In genomic region chr4:7398104-7398423, GRCh38 we compare ENCODE assay signal across 10 cellular contexts. TPM values are rescaled to one million over a fixed set of nuclear protein-coding genes. Genes with fewer than 3 reads are reported as not detected.
DNase-seq lines count a peak whose midpoint lies in the region; ATAC-seq and TF ChIP-seq lines count a peak whose summit lies in the region.
"Had no signal": no experiment of that assay in that cellular context is flagged by ENCODE, and none has a peak within 500 bp of the region (broad histone marks: within the 10 kb centered on the region; RNA-seq: fewer than 3 reads in every experiment).

No MANE protein-coding gene starts in this region.

- no peak overlapping the region for H3K27ac ChIP-seq in endodermal cell (ENCODE audit: low read depth, low read length)

- no peak overlapping the region for H3K4me3 Mint-ChIP-seq in endodermal cell
- H3K4me3 Mint-ChIP-seq: central memory CD8-positive, alpha-beta T cell had no signal

- no peak for TF ChIP-seq CTCF in endodermal cell (conservative IDR thresholded peaks at IDR 0.05)

- peaks cover 12% of the 10 kb centered on the region for H3K4me1 Mint-ChIP-seq in endodermal cell
- H3K4me1 Mint-ChIP-seq: central memory CD8-positive, alpha-beta T cell had no signal

- H3K36me3 Mint-ChIP-seq in endodermal cell (ENCODE audit: low read depth) = no peaks in the 10 kb centered on the region

- 60 to 87% methylated on average over 5 to 6 of the region's 6 CpGs for WGBS in endodermal cell (ENCODE audit: insufficient coverage in 1 of 2, insufficient read length in 1 of 2), 2 experiments

- H3K9me3 ChIP-seq in endodermal cell (ENCODE audit: control insufficient read depth, low read length) = no peaks in the 10 kb centered on the region

- no peak overlapping the region for H3K9ac ChIP-seq in endodermal cell (ENCODE audit: extremely low read depth, low read length, poor library complexity, severe bottlenecking)

- H3K27me3 Mint-ChIP-seq in endodermal cell (ENCODE audit: insufficient read depth) = peaks cover 42% of the 10 kb centered on the region

- no peak for ATAC-seq in HG02610 (IDR thresholded peaks at IDR 0.05; ENCODE audit: unreplicated experiment)

- DNase-seq in Daoy (ENCODE audit: low read depth) = peak; percentile 83
- peak; percentile 90 for DNase-seq in NCI-H510A (lab: John Stamatoyannopoulos, UW)
- peak; percentile 39 for DNase-seq in endodermal cell
- peak; percentile 70 for DNase-seq in retina
- no peak for DNase-seq in stimulated activated CD4-positive, alpha-beta T cell treated with anti-CD3 and anti-CD28 coated beads, Interleukin-4, amount 100 ng/mL, for 24 hours
- DNase-seq in stimulated activated CD8-positive, alpha-beta memory T cell treated with anti-CD3 and anti-CD28 coated beads, Interleukin-4, amount 100 ng/mL, for 48 hours = no peak
- no peak for DNase-seq in amniotic stem cell (lab: John Stamatoyannopoulos, UW)
- DNase-seq: stimulated activated CD4-positive, alpha-beta T cell treated with anti-CD3 and anti-CD28 coated beads, Interleukin-1b, Interleukin-23, amount 100 ng/mL, for 48 hours had no signal

- H3K4me1 ChIP-seq in endodermal cell (ENCODE audit: control insufficient read depth, insufficient read depth, low read length) = no peaks in the 10 kb centered on the region

- no peaks in the 10 kb centered on the region for H3K27me3 ChIP-seq in endodermal cell (ENCODE audit: control insufficient read depth, insufficient read depth, low read length, poor library complexity, severe bottlenecking)

- H3K36me3 ChIP-seq in endodermal cell (ENCODE audit: control insufficient read depth, insufficient read depth, low read length) = no peaks in the 10 kb centered on the region

- no peak overlapping the region for H3K4me3 ChIP-seq in endodermal cell (ENCODE audit: low read length)

- H3K9me3 Mint-ChIP-seq in endodermal cell = no peaks in the 10 kb centered on the region

- no peak overlapping the region for H3K27ac Mint-ChIP-seq in endodermal cell

RNA-seq across cellular contexts. Expression of gene PSAPL1, which starts 36.7 kb away (rescaled TPM):
- not detected in 2 replicates for total RNA-seq in Daoy (2014; rRNA removed; shearing (Covaris generic))
- under 1 TPM; 0.13 to 0.24 TPM for total RNA-seq in endodermal cell
- not detected for polyA plus RNA-seq in endodermal cell (2013, experiment 1 of 2)
- not detected for polyA plus RNA-seq in endodermal cell (2013, experiment 2 of 2)

Comparison
In these comparisons a context has a peak if more than half of its experiments do, and no peak if none do; other contexts are left out.
1. DNase-seq: peak in Daoy (single experiment), NCI-H510A (single experiment), endodermal cell (single experiment) and retina (single experiment); none in stimulated activated CD4-positive, alpha-beta T cell treated with anti-CD3 and anti-CD28 coated beads, Interleukin-4, amount 100 ng/mL, for 24 hours (single experiment), stimulated activated CD8-positive, alpha-beta memory T cell treated with anti-CD3 and anti-CD28 coated beads, Interleukin-4, amount 100 ng/mL, for 48 hours (single experiment) and amniotic stem cell (single experiment).